35 cellular contexts compared by ENCODE assay signal in the genomic region with DNA sequence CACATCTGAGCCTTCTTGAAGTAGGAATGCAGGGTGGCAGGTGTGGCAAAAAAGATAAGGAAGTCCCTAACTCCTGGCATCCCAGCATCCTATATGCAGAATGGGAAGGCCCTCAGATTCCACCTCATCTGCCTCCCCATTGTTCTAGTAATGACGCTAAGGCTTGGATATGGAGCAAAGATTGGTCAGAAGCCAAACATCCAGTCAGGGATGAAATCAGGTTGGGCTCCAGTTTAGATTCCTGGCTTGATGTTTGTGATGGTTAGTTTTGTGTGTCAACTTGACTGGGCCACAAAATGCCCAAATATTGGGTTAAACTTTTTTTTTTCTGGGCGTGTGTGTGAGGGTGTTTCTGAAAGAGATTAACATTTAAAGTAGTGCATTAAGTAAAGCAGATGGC. TPM values are rescaled to one million over a fixed set of nuclear protein-coding genes. Genes with fewer than 3 reads are reported as not detected.
"Had no signal": no experiment of that assay in that cellular context is flagged by ENCODE, and none has a peak within 500 bp of the region (broad histone marks: within the 10 kb centered on the region; RNA-seq: fewer than 3 reads in every experiment).

No MANE protein-coding gene starts in this region.

- H3K9ac ChIP-seq: neural progenitor cell had no signal

- H3K27me3 ChIP-seq: neural progenitor cell, neutrophil, ovary, right atrium auricular region, right lobe of liver, transverse colon, upper lobe of left lung, vagina had no signal

- H3K36me3 ChIP-seq: left ventricle myocardium inferior, neural progenitor cell, neutrophil, ovary, right atrium auricular region, right lobe of liver, transverse colon, upper lobe of left lung, vagina had no signal

- H3K27ac ChIP-seq: left ventricle myocardium inferior, neural progenitor cell, neutrophil, ovary, right atrium auricular region, right lobe of liver, transverse colon, upper lobe of left lung, vagina had no signal

- H3K4me1 ChIP-seq: left ventricle myocardium inferior, neural progenitor cell, right atrium auricular region, right lobe of liver, transverse colon, upper lobe of left lung, vagina had no signal

- H3K9me3 ChIP-seq: left ventricle myocardium inferior, neutrophil, ovary, right atrium auricular region, right lobe of liver, transverse colon, upper lobe of left lung, vagina had no signal

- DNase-seq: islet precursor cell; left ventricle myocardium inferior; mesendoderm; naive B cell; natural killer cell; nephron progenitor cell; ovary; right lobe of liver; stimulated activated CD4-positive, alpha-beta T cell treated with anti-CD3 and anti-CD28 coated beads, Interleukin-1b, Interleukin-23, amount 100 ng/mL, for 48 hours; stimulated activated CD4-positive, alpha-beta T cell treated with anti-CD3 and anti-CD28 coated beads, Interleukin-2, amount 100 ng/mL, for 48 hours; stimulated activated CD4-positive, alpha-beta T cell treated with anti-CD3 and anti-CD28 coated beads, Interleukin-4, amount 100 ng/mL, for 4 hours; stimulated activated CD8-positive, alpha-beta memory T cell treated with anti-CD3 and anti-CD28 coated beads, Interleukin-4, amount 100 ng/mL, for 48 hours; stimulated activated naive CD4-positive, alpha-beta T cell treated with Interleukin-2 at 50 U/mL for 16 hours; stimulated activated naive CD8-positive, alpha-beta T cell treated with anti-CD3 and anti-CD28 coated beads, Interleukin-15, amount 100 ng/mL, for 72 hours; substantia nigra; transverse colon; upper lobe of left lung had no signal

- H3K27me3 Mint-ChIP-seq: progenitor cell of endocrine pancreas; stimulated activated memory B cell treated with anti-CD40 and anti-IgM and Interleukin-4, amounts not matched to agents 10 μg/mL and 1 μg/mL and 100 μg/mL, for 72 hours; stimulated activated naive CD8-positive, alpha-beta T cell treated with anti-CD3 and anti-CD28 coated beads, Interleukin-15, amount 100 ng/mL, for 72 hours had no signal

- H3K27ac Mint-ChIP-seq: mesothelial cell of epicardium; naive B cell; natural killer cell; nephron progenitor cell; neural progenitor cell; progenitor cell of endocrine pancreas; stimulated activated memory B cell treated with anti-CD40 and anti-IgM and Interleukin-4, amounts not matched to agents 10 μg/mL and 1 μg/mL and 100 μg/mL, for 72 hours; stimulated activated naive CD8-positive, alpha-beta T cell treated with anti-CD3 and anti-CD28 coated beads, Interleukin-15, amount 100 ng/mL, for 72 hours had no signal

- H3K36me3 Mint-ChIP-seq: naive B cell; natural killer cell; neural progenitor cell; stimulated activated memory B cell treated with anti-CD40 and anti-IgM and Interleukin-4, amounts not matched to agents 10 μg/mL and 1 μg/mL and 100 μg/mL, for 72 hours had no signal

- H3K4me3 ChIP-seq: left ventricle myocardium inferior, lung, neural progenitor cell, ovary, right atrium auricular region, right lobe of liver, smooth muscle cell, transverse colon, upper lobe of left lung, vagina had no signal

- H3K4me3 Mint-ChIP-seq: mesothelial cell of epicardium; naive B cell; natural killer cell; nephron progenitor cell; neural progenitor cell; stimulated activated memory B cell treated with anti-CD40 and anti-IgM and Interleukin-4, amounts not matched to agents 10 μg/mL and 1 μg/mL and 100 μg/mL, for 72 hours; stimulated activated naive CD8-positive, alpha-beta T cell treated with anti-CD3 and anti-CD28 coated beads, Interleukin-15, amount 100 ng/mL, for 72 hours had no signal

- ATAC-seq: natural killer cell; right lobe of liver; stimulated activated memory B cell treated with anti-CD40 and anti-IgM and Interleukin-4, amounts not matched to agents 10 μg/mL and 1 μg/mL and 100 μg/mL, for 72 hours; stimulated activated naive CD8-positive, alpha-beta T cell treated with anti-CD3 and anti-CD28 coated beads, Interleukin-15, amount 100 ng/mL, for 72 hours had no signal

- H3K4me1 Mint-ChIP-seq: naive B cell; natural killer cell; neural progenitor cell; stimulated activated memory B cell treated with anti-CD40 and anti-IgM and Interleukin-4, amounts not matched to agents 10 μg/mL and 1 μg/mL and 100 μg/mL, for 72 hours; stimulated activated naive CD8-positive, alpha-beta T cell treated with anti-CD3 and anti-CD28 coated beads, Interleukin-15, amount 100 ng/mL, for 72 hours had no signal

RNA-seq across cellular contexts. Expression of a gene that starts 39.6 kb away (rescaled TPM):
- total RNA-seq: kidney epithelial cell, left ventricle myocardium inferior, lower leg skin, lung, mesothelial cell of epicardium, natural killer cell, omental fat pad, ovary, progenitor cell of endocrine pancreas, pulmonary artery endothelial cell, renal cortical epithelial cell, right atrium auricular region, right lobe of liver, skeletal muscle tissue, smooth muscle cell, temporal lobe, transverse colon, upper lobe of left lung, urinary bladder, vagina had no signal
- polyA plus RNA-seq: lung, ovary, smooth muscle cell, thymus, urinary bladder had no signal
